2 cellular contexts compared by ENCODE assay signal in the genomic region with DNA sequence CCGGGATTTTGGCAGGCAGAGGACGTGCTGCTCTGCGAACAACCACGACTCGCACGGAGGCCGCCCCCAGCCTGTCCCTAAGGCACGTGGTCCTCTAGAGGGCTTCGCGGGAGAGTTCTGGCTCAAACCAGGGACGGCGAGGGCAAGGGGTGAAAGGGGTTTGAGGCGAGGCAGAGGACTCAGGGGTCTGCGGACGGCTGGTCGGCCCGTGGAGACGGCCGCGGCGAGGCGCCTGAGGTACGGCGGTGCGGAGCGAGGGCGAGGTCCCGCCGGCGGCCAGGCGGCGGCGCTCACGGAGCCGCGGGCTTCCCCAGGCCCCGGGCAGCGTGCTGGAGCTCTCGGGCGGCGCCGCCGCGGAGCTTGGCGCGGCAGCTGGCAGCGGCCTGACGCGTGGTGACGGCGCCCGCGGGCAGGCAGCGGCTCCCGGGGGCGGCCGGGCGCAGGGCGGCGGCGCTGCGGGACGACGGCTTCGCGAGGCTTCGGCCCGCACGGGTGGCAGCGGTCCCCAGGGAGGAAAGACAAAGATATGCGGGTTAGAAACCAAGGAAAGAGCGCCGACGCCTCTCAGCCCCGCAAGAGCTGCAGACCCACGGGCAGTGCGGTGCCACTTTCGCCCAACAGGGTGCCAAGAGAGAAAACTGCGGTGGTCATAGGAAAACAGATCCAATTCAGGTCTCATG.
TF ChIP-seq lines count a peak whose summit lies in the region.

No MANE protein-coding gene starts in this region.

TF ChIP-seq in HEK293T, 16 proteins besides CTCF, POLR2A, EP300 and RAD21 (continued from another document):
- TF ChIP-seq, protein P1, sequence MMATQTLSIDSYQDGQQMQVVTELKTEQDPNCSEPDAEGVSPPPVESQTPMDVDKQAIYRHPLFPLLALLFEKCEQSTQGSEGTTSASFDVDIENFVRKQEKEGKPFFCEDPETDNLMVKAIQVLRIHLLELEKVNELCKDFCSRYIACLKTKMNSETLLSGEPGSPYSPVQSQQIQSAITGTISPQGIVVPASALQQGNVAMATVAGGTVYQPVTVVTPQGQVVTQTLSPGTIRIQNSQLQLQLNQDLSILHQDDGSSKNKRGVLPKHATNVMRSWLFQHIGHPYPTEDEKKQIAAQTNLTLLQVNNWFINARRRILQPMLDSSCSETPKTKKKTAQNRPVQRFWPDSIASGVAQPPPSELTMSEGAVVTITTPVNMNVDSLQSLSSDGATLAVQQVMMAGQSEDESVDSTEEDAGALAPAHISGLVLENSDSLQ (IDR thresholded peaks at IDR 0.05), result no peak

TF ChIP-seq in K562, 482 proteins besides CTCF, POLR2A, EP300 and RAD21 (continued from another document and continues in another):
- TF ChIP-seq RERE (CRISPR knock-in tag; IDR thresholded peaks at IDR 0.05; ENCODE audit: borderline replicate concordance) (no peak), YY1 (IDR thresholded peaks at IDR 0.05; ENCODE audit: borderline replicate concordance in 1 of 3, control insufficient read depth in 1 of 3, extremely low read depth in 1 of 3, insufficient read depth in 3 of 3, insufficient read length in 1 of 3, insufficient replicate concordance in 2 of 3, low read depth in 1 of 3, low read length in 2 of 3) (peak in 1 of 3 experiments; percentile 68), ZNF639 (CRISPR knock-in tag; conservative IDR thresholded peaks at IDR 0.05 in 1 of 2, IDR thresholded peaks at IDR 0.05 in 1 of 2) (0 out of 4 replicates have a peak, but pooled peaks of 1 of the 2 experiments have one; percentile 32), ZKSCAN3 (CRISPR knock-in tag; IDR thresholded peaks at IDR 0.05) (no peak), CEBPG (CRISPR knock-in tag; IDR thresholded peaks at IDR 0.05) (no peak), CEBPG (tag; conservative IDR thresholded peaks at IDR 0.05 in 1 of 2, IDR thresholded peaks at IDR 0.05 in 1 of 2) (no peak), L3MBTL2 (IDR thresholded peaks at IDR 0.05) (peak; percentile 84), POLR2AphosphoS2 (IDR thresholded peaks at IDR 0.05; ENCODE audit: low read length) (peak; percentile 28; the same call in 1 of the 2 replicates), ZNF24 (IDR thresholded peaks at IDR 0.05) (peak; percentile 53; the same call in 1 of the 2 replicates), DEAF1 (CRISPR knock-in tag; IDR thresholded peaks at IDR 0.05) (peak; percentile 38; the same call in 1 of the 2 replicates), REST (CRISPR knock-in tag; IDR thresholded peaks at IDR 0.05; ENCODE audit: low read depth) (0 out of 2 replicates have a peak, but pooled peaks have one; percentile 18), FIP1L1 (IDR thresholded peaks at IDR 0.05; ENCODE audit: low read depth, low read length, poor library complexity, severe bottlenecking) (peak; percentile 28), RBFOX2 (IDR thresholded peaks at IDR 0.05; ENCODE audit: low read depth, low read length) (no peak), HNRNPUL1 (IDR thresholded peaks at IDR 0.05; ENCODE audit: low read length) (no peak), CXXC5 (CRISPR knock-in tag; IDR thresholded peaks at IDR 0.05) (peak; percentile 82), FOXP1 (CRISPR knock-in tag; IDR thresholded peaks at IDR 0.05) (no peak), GTF2F1 (IDR thresholded peaks at IDR 0.05; ENCODE audit: low read depth, low read length) (no peak), RFX1 (IDR thresholded peaks at IDR 0.05) (no peak), DMBX1 (CRISPR knock-in tag; IDR thresholded peaks at IDR 0.05; ENCODE audit: borderline replicate concordance) (peak; percentile 52), SIN3B (IDR thresholded peaks at IDR 0.05; ENCODE audit: low read depth) (0 out of 2 replicates have a peak, but pooled peaks have one; percentile 37), SMAD4 (CRISPR knock-in tag; conservative IDR thresholded peaks at IDR 0.05) (peak; percentile 79), CBX5 (IDR thresholded peaks at IDR 0.05; ENCODE audit: borderline replicate concordance, low read depth) (0 out of 2 replicates have a peak, but pooled peaks have one; percentile 45), ZNF197 (CRISPR knock-in tag; IDR thresholded peaks at IDR 0.05; ENCODE audit: low read depth) (peak; percentile 56; the same call in 1 of the 2 replicates), RBM22 (IDR thresholded peaks at IDR 0.05; ENCODE audit: low read depth, low read length, poor library complexity, severe bottlenecking) (peak; percentile 54)
- TF ChIP-seq, protein P2, sequence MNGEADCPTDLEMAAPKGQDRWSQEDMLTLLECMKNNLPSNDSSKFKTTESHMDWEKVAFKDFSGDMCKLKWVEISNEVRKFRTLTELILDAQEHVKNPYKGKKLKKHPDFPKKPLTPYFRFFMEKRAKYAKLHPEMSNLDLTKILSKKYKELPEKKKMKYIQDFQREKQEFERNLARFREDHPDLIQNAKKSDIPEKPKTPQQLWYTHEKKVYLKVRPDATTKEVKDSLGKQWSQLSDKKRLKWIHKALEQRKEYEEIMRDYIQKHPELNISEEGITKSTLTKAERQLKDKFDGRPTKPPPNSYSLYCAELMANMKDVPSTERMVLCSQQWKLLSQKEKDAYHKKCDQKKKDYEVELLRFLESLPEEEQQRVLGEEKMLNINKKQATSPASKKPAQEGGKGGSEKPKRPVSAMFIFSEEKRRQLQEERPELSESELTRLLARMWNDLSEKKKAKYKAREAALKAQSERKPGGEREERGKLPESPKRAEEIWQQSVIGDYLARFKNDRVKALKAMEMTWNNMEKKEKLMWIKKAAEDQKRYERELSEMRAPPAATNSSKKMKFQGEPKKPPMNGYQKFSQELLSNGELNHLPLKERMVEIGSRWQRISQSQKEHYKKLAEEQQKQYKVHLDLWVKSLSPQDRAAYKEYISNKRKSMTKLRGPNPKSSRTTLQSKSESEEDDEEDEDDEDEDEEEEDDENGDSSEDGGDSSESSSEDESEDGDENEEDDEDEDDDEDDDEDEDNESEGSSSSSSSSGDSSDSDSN (IDR thresholded peaks at IDR 0.05; ENCODE audit: borderline replicate concordance in 1 of 2, low read depth in 2 of 2, low read length in 2 of 2), result peak in 1 of 2 experiments; percentile 78; a peak in 2 of 4 replicates
- TF ChIP-seq, protein P3, sequence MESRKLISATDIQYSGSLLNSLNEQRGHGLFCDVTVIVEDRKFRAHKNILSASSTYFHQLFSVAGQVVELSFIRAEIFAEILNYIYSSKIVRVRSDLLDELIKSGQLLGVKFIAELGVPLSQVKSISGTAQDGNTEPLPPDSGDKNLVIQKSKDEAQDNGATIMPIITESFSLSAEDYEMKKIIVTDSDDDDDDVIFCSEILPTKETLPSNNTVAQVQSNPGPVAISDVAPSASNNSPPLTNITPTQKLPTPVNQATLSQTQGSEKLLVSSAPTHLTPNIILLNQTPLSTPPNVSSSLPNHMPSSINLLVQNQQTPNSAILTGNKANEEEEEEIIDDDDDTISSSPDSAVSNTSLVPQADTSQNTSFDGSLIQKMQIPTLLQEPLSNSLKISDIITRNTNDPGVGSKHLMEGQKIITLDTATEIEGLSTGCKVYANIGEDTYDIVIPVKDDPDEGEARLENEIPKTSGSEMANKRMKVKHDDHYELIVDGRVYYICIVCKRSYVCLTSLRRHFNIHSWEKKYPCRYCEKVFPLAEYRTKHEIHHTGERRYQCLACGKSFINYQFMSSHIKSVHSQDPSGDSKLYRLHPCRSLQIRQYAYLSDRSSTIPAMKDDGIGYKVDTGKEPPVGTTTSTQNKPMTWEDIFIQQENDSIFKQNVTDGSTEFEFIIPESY (CRISPR knock-in tag; IDR thresholded peaks at IDR 0.05), result 0 out of 2 replicates have a peak, but pooled peaks have one; percentile 32
- TF ChIP-seq, protein P4, sequence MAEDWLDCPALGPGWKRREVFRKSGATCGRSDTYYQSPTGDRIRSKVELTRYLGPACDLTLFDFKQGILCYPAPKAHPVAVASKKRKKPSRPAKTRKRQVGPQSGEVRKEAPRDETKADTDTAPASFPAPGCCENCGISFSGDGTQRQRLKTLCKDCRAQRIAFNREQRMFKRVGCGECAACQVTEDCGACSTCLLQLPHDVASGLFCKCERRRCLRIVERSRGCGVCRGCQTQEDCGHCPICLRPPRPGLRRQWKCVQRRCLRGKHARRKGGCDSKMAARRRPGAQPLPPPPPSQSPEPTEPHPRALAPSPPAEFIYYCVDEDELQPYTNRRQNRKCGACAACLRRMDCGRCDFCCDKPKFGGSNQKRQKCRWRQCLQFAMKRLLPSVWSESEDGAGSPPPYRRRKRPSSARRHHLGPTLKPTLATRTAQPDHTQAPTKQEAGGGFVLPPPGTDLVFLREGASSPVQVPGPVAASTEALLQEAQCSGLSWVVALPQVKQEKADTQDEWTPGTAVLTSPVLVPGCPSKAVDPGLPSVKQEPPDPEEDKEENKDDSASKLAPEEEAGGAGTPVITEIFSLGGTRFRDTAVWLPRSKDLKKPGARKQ (CRISPR knock-in tag; IDR thresholded peaks at IDR 0.05), result 0 out of 2 replicates have a peak, but pooled peaks have one; percentile 36
- TF ChIP-seq, protein P5, sequence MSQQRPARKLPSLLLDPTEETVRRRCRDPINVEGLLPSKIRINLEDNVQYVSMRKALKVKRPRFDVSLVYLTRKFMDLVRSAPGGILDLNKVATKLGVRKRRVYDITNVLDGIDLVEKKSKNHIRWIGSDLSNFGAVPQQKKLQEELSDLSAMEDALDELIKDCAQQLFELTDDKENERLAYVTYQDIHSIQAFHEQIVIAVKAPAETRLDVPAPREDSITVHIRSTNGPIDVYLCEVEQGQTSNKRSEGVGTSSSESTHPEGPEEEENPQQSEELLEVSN (IDR thresholded peaks at IDR 0.05; ENCODE audit: borderline replicate concordance in 1 of 2, extremely low read depth in 1 of 2, insufficient read depth in 1 of 2, insufficient read length in 1 of 2, low read depth in 1 of 2, low read length in 1 of 2, poor library complexity in 1 of 2, severe bottlenecking in 1 of 2), result peak; percentile 87 to 97
